1 cellular context compared by ENCODE assay signal in genomic region chr5:166961028-166961427, GRCh38.
TF ChIP-seq lines count a peak whose summit lies in the region.

No MANE protein-coding gene starts in this region.

TF ChIP-seq in GM23338, 12 proteins besides CTCF, POLR2A, EP300 and RAD21 (continued from another document):
- TF ChIP-seq, protein P1, sequence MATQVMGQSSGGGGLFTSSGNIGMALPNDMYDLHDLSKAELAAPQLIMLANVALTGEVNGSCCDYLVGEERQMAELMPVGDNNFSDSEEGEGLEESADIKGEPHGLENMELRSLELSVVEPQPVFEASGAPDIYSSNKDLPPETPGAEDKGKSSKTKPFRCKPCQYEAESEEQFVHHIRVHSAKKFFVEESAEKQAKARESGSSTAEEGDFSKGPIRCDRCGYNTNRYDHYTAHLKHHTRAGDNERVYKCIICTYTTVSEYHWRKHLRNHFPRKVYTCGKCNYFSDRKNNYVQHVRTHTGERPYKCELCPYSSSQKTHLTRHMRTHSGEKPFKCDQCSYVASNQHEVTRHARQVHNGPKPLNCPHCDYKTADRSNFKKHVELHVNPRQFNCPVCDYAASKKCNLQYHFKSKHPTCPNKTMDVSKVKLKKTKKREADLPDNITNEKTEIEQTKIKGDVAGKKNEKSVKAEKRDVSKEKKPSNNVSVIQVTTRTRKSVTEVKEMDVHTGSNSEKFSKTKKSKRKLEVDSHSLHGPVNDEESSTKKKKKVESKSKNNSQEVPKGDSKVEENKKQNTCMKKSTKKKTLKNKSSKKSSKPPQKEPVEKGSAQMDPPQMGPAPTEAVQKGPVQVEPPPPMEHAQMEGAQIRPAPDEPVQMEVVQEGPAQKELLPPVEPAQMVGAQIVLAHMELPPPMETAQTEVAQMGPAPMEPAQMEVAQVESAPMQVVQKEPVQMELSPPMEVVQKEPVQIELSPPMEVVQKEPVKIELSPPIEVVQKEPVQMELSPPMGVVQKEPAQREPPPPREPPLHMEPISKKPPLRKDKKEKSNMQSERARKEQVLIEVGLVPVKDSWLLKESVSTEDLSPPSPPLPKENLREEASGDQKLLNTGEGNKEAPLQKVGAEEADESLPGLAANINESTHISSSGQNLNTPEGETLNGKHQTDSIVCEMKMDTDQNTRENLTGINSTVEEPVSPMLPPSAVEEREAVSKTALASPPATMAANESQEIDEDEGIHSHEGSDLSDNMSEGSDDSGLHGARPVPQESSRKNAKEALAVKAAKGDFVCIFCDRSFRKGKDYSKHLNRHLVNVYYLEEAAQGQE (IDR thresholded peaks at IDR 0.05; ENCODE audit: unreplicated experiment) = no peak
